In genomic region chr22:50219800-50220602, GRCh38 we compare ENCODE assay signal across 29 cellular contexts. TPM values are rescaled to one million over a fixed set of nuclear protein-coding genes. Genes with fewer than 3 reads are reported as not detected.
DNase-seq lines count a peak whose midpoint lies in the region; ATAC-seq and TF ChIP-seq lines count a peak whose summit lies in the region.
"Had no signal": no experiment of that assay in that cellular context is flagged by ENCODE, and none has a peak within 500 bp of the region (broad histone marks: within the 10 kb centered on the region; RNA-seq: fewer than 3 reads in every experiment).

No MANE protein-coding gene starts in this region.

- peaks cover 37% of the 10 kb centered on the region for H3K36me3 Mint-ChIP-seq in activated CD4-positive, alpha-beta T cell treated with anti-CD3 and anti-CD28 coated beads, Interleukin-2, amount 10 ng/mL, durations not matched to agents 24 days and 14 days (ENCODE audit: low read depth)

- H3K4me1 ChIP-seq in lower lobe of right lung: peaks cover 6% of the 10 kb centered on the region
- H3K4me1 ChIP-seq: ascending aorta had no signal

- intact Hi-C loops in activated CD4-positive, alpha-beta T cell treated with anti-CD3 and anti-CD28 coated beads, Interleukin-2, amount 10 ng/mL, durations not matched to agents 24 days and 14 days (cut with micrococcal nuclease): no loop called here
- intact Hi-C loops in lower lobe of right lung (cut with DNase I): no loop called here

- no peak overlapping the region for H3K4me3 ChIP-seq in lower lobe of right lung
- H3K4me3 ChIP-seq: ascending aorta, cardiac muscle cell, skin epidermis had no signal

- peaks cover 91% of the 10 kb centered on the region for H3K36me3 ChIP-seq in lower lobe of right lung

- peak overlapping the region; percentile 20 for H3K27ac Mint-ChIP-seq in activated CD4-positive, alpha-beta T cell treated with anti-CD3 and anti-CD28 coated beads, Interleukin-2, amount 10 ng/mL, durations not matched to agents 24 days and 14 days
- H3K27ac Mint-ChIP-seq: activated CD4-positive, alpha-beta T cell treated with anti-CD3 and anti-CD28 coated beads for 36 hours; activated naive CD8-positive, alpha-beta T cell treated with anti-CD3 and anti-CD28 coated beads, Interleukin-2, amount 10 ng/mL, durations not matched to agents 7 days and 5 days; activated T-helper 2 cell treated with anti-CD3 and anti-CD28 coated beads, Interferon-gamma antibody, Interleukin-2, Interleukin-4, amounts not matched to agents 10 μg/mL and 5 μg/mL and 100 μg/mL, durations not matched to agents 14 hours and 24 hours and 36 hours; CD4-positive, CD25-positive, alpha-beta regulatory T cell had no signal

- H3K27me3 ChIP-seq in lower lobe of right lung (ENCODE audit: low read depth): no peaks in the 10 kb centered on the region
- H3K27me3 ChIP-seq: ascending aorta, cardiac muscle cell had no signal

- no peak for TF ChIP-seq CTCF in lower lobe of right lung (IDR thresholded peaks at IDR 0.05)

- peaks cover 1% of the 10 kb centered on the region for H3K4me1 Mint-ChIP-seq in activated CD4-positive, alpha-beta T cell treated with anti-CD3 and anti-CD28 coated beads, Interleukin-2, amount 10 ng/mL, durations not matched to agents 24 days and 14 days
- H3K4me1 Mint-ChIP-seq: activated CD4-positive, alpha-beta T cell treated with anti-CD3 and anti-CD28 coated beads for 36 hours; activated naive CD8-positive, alpha-beta T cell treated with anti-CD3 and anti-CD28 coated beads, Interleukin-2, amount 10 ng/mL, durations not matched to agents 7 days and 5 days had no signal

- no peak overlapping the region for H3K4me3 Mint-ChIP-seq in activated CD4-positive, alpha-beta T cell treated with anti-CD3 and anti-CD28 coated beads, Interleukin-2, amount 10 ng/mL, durations not matched to agents 24 days and 14 days
- H3K4me3 Mint-ChIP-seq: activated CD4-positive, alpha-beta T cell treated with anti-CD3 and anti-CD28 coated beads for 36 hours; activated naive CD8-positive, alpha-beta T cell treated with anti-CD3 and anti-CD28 coated beads, Interleukin-2, amount 10 ng/mL, durations not matched to agents 7 days and 5 days; naive B cell had no signal

- no peaks in the 10 kb centered on the region for H3K9me3 Mint-ChIP-seq in activated CD4-positive, alpha-beta T cell treated with anti-CD3 and anti-CD28 coated beads, Interleukin-2, amount 10 ng/mL, durations not matched to agents 24 days and 14 days
- H3K9me3 Mint-ChIP-seq: activated naive CD8-positive, alpha-beta T cell treated with anti-CD3 and anti-CD28 coated beads, Interleukin-2, amount 10 ng/mL, durations not matched to agents 7 days and 5 days; activated T-helper 2 cell treated with anti-CD3 and anti-CD28 coated beads, Interferon-gamma antibody, Interleukin-2, Interleukin-4, amounts not matched to agents 10 μg/mL and 5 μg/mL and 100 μg/mL, durations not matched to agents 14 hours and 24 hours and 36 hours; CD4-positive, CD25-positive, alpha-beta regulatory T cell; naive B cell had no signal

- peak overlapping the region; percentile 15 for H3K27ac ChIP-seq in angular gyrus (ENCODE audit: low read depth, low read length)
- no peak overlapping the region for H3K27ac ChIP-seq in lower lobe of right lung
- H3K27ac ChIP-seq: ascending aorta, cardiac muscle cell, skin epidermis had no signal

- H3K27me3 Mint-ChIP-seq in activated CD4-positive, alpha-beta T cell treated with anti-CD3 and anti-CD28 coated beads, Interleukin-2, amount 10 ng/mL, durations not matched to agents 24 days and 14 days: no peaks in the 10 kb centered on the region
- H3K27me3 Mint-ChIP-seq: activated CD4-positive, alpha-beta T cell treated with anti-CD3 and anti-CD28 coated beads for 36 hours; activated naive CD8-positive, alpha-beta T cell treated with anti-CD3 and anti-CD28 coated beads, Interleukin-2, amount 10 ng/mL, durations not matched to agents 7 days and 5 days; CD4-positive, CD25-positive, alpha-beta regulatory T cell; naive B cell had no signal

- ATAC-seq in lower lobe of right lung (peak in 1 of 2 donors; percentile 1), GM18519 (IDR thresholded peaks at IDR 0.05; ENCODE audit: low FRiP score, unreplicated experiment) (no peak)

- no peak for DNase-seq in activated CD4-positive, alpha-beta T cell treated with anti-CD3 and anti-CD28 coated beads, Interleukin-2, amount 10 ng/mL, durations not matched to agents 24 days and 14 days
- no peak for DNase-seq in activated CD4-positive, alpha-beta T cell treated with anti-CD3 and anti-CD28 coated beads, Interleukin-2, amount 50 U/mL, for 4 hours
- DNase-seq in Daoy (ENCODE audit: low read depth) (peak; percentile 2), lower lobe of right lung (peak; percentile 42), AG20443 (ENCODE audit: low spot score) (no peak)
- DNase-seq in stimulated activated CD4-positive, alpha-beta T cell treated with anti-CD3 and anti-CD28 coated beads, Interleukin-1b, Interleukin-23, amount 100 ng/mL, for 48 hours: no peak
- DNase-seq: 8988T; activated CD4-positive, alpha-beta T cell treated with anti-CD3 and anti-CD28 coated beads for 36 hours; activated naive CD8-positive, alpha-beta T cell treated with anti-CD3 and anti-CD28 coated beads, Interleukin-2, amount 10 ng/mL, durations not matched to agents 7 days and 5 days; Calu3; CD4-positive, CD25-positive, alpha-beta regulatory T cell; cortex of kidney; DMS79; effector memory CD4-positive, alpha-beta T cell; GDM1; GOT3; midbrain; naive B cell; NCI-H2227 treated with DMSO at 0.1 percent for 48 hours; NCI-H526 treated with DMSO at 0.1 percent for 48 hours; NK-92 treated with Interleukin-12 subunit alpha and Interleukin-12 subunit beta, amount 100 ng/mL, for 24 hours; stimulated activated naive CD4-positive, alpha-beta T cell; T-helper 9 cell had no signal

- H3K9me3 ChIP-seq in lower lobe of right lung: no peaks in the 10 kb centered on the region
- H3K9me3 ChIP-seq: ascending aorta had no signal

RNA-seq across cellular contexts. Expression of gene SELENOO, which starts 19.2 kb away (rescaled TPM):
- total RNA-seq in activated CD4-positive, alpha-beta T cell treated with anti-CD3 and anti-CD28 coated beads, Interleukin-2, amount 10 ng/mL, durations not matched to agents 24 days and 14 days: 24.0 and 25.2 TPM in 2 replicates
- 19.1 and 20.5 TPM in 2 replicates for total RNA-seq in Daoy (2014; rRNA removed; shearing (Covaris generic))
- total RNA-seq in lower lobe of right lung: 18.7 TPM

RNA-seq across cellular contexts. Expression of gene TUBGCP6, which starts 24.8 kb away (rescaled TPM):
- 51.1 and 51.7 TPM in 2 replicates for total RNA-seq in activated CD4-positive, alpha-beta T cell treated with anti-CD3 and anti-CD28 coated beads, Interleukin-2, amount 10 ng/mL, durations not matched to agents 24 days and 14 days
- 9.0 and 17.3 TPM in 2 replicates for total RNA-seq in Daoy (2014; rRNA removed; shearing (Covaris generic))
- 48.5 TPM for total RNA-seq in lower lobe of right lung

RNA-seq across cellular contexts. Expression of gene HDAC10, which starts 31.1 kb away (rescaled TPM):
- 62.2 and 64.6 TPM in 2 replicates for total RNA-seq in activated CD4-positive, alpha-beta T cell treated with anti-CD3 and anti-CD28 coated beads, Interleukin-2, amount 10 ng/mL, durations not matched to agents 24 days and 14 days
- 5.1 and 18.1 TPM in 2 replicates for total RNA-seq in Daoy (2014; rRNA removed; shearing (Covaris generic))
- 47.9 TPM for total RNA-seq in lower lobe of right lung

RNA-seq across cellular contexts. Expression of gene TRABD, which starts 34.3 kb away (rescaled TPM):
- 94.4 and 97.4 TPM in 2 replicates for total RNA-seq in activated CD4-positive, alpha-beta T cell treated with anti-CD3 and anti-CD28 coated beads, Interleukin-2, amount 10 ng/mL, durations not matched to agents 24 days and 14 days
- total RNA-seq in Daoy (2014; rRNA removed; shearing (Covaris generic)): 21.8 and 26.3 TPM in 2 replicates
- 43.7 TPM for total RNA-seq in lower lobe of right lung

RNA-seq across cellular contexts. Expression of gene MAPK12, which starts 41.5 kb away (rescaled TPM):
- 20.1 and 21.5 TPM in 2 replicates for total RNA-seq in activated CD4-positive, alpha-beta T cell treated with anti-CD3 and anti-CD28 coated beads, Interleukin-2, amount 10 ng/mL, durations not matched to agents 24 days and 14 days
- 14.6 and 16.9 TPM in 2 replicates for total RNA-seq in Daoy (2014; rRNA removed; shearing (Covaris generic))
- total RNA-seq in lower lobe of right lung: 11.9 TPM

Comparison
In these comparisons a context has a peak if more than half of its experiments do, and no peak if none do; other contexts are left out.
1. DNase-seq: peak in Daoy (single experiment) and lower lobe of right lung (single experiment); none in activated CD4-positive, alpha-beta T cell treated with anti-CD3 and anti-CD28 coated beads, Interleukin-2, amount 10 ng/mL, durations not matched to agents 24 days and 14 days (single experiment), activated CD4-positive, alpha-beta T cell treated with anti-CD3 and anti-CD28 coated beads, Interleukin-2, amount 50 U/mL, for 4 hours (0 of 2), stimulated activated CD4-positive, alpha-beta T cell treated with anti-CD3 and anti-CD28 coated beads, Interleukin-1b, Interleukin-23, amount 100 ng/mL, for 48 hours (single experiment) and AG20443 (single experiment).